1 cellular context compared by ENCODE assay signal in the genomic region with DNA sequence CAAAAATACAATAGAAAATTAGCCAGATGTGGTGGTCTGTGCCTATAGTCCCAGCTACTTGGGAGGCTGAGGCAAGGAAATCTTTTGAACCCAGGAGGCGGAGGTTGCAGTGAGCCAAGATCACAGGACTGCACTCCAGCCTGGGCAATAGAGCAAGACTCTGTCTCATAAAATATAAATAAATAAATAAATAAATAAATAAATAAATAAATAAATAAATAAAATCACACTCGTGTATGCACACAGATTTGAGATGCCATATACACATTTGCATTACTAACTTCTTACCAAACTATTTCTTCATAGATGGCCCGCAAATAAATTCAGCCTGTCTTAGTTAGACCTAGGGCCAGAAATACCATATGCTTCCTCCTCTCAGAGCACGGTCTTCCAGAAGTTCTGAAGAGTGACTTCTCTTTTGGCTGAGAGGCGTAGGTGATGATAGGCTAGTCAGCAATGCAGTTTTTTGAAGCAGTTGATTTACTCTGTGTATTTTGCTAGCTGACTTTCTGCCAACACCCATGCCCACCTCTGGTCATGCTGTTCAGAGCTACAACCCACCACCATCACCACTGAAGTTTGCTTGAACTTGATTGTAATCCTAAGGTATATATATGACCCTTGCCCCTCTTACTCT.
TF ChIP-seq lines count a peak whose summit lies in the region.

No MANE protein-coding gene starts in this region.

TF ChIP-seq in A549, 52 proteins besides CTCF, POLR2A, EP300 and RAD21 (continued from another document):
- TF ChIP-seq, protein P1, sequence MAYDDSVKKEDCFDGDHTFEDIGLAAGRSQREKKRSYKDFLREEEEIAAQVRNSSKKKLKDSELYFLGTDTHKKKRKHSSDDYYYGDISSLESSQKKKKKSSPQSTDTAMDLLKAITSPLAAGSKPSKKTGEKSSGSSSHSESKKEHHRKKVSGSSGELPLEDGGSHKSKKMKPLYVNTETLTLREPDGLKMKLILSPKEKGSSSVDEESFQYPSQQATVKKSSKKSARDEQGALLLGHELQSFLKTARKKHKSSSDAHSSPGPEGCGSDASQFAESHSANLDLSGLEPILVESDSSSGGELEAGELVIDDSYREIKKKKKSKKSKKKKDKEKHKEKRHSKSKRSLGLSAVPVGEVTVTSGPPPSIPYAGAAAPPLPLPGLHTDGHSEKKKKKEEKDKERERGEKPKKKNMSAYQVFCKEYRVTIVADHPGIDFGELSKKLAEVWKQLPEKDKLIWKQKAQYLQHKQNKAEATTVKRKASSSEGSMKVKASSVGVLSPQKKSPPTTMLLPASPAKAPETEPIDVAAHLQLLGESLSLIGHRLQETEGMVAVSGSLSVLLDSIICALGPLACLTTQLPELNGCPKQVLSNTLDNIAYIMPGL (CRISPR knock-in tag; IDR thresholded peaks at IDR 0.05; ENCODE audit: borderline replicate concordance) = no peak
- peak; percentile 59 for TF ChIP-seq ZC3H11A (IDR thresholded peaks at IDR 0.05)
- no peak for TF ChIP-seq PHF8 (IDR thresholded peaks at IDR 0.05; ENCODE audit: borderline replicate concordance, low read depth)
- no peak for TF ChIP-seq GATA3 (IDR thresholded peaks at IDR 0.05; ENCODE audit: borderline replicate concordance)
- TF ChIP-seq CBX2 (IDR thresholded peaks at IDR 0.05; ENCODE audit: borderline replicate concordance, low read depth) = no peak
- TF ChIP-seq HOXA7 (CRISPR knock-in tag; IDR thresholded peaks at IDR 0.05) = no peak
TF ChIP-seq in A549: peak in this region for 1.
